10 cellular contexts compared by ENCODE assay signal in the genomic region with DNA sequence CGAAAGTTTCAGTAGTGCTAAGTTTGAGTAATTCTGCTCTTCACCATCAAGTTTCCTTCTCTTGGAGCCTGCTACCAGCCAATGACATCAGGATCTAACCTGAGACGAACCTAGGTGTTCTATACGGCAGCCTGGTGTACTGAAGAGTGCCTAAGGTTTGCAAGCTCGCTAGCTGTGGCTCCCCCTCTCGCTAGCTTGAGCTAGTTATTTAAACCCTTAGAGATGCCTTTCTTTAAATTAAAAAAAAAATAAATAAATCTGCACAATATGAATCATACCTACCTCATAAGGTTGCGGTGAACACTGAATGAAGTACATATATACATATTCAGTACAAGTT. TPM values are rescaled to one million over a fixed set of nuclear protein-coding genes. Genes with fewer than 3 reads are reported as not detected.
DNase-seq lines count a peak whose midpoint lies in the region; ATAC-seq, FAIRE-seq and TF ChIP-seq lines count a peak whose summit lies in the region.
"Had no signal": no experiment of that assay in that cellular context is flagged by ENCODE, and none has a peak within 500 bp of the region (broad histone marks: within the 10 kb centered on the region; RNA-seq: fewer than 3 reads in every experiment).

No MANE protein-coding gene starts in this region.

- H3K79me2 ChIP-seq in GM12878 (ENCODE audit: control insufficient read depth, insufficient read depth, low read length), result no peaks in the 10 kb centered on the region

- H3K27me3 Mint-ChIP-seq in natural killer cell (ENCODE audit: low read depth in 2 of 2), result peaks cover 35 to 54% of the 10 kb centered on the region in 2 donors

- SMC1A ChIA-PET in GM12878 (lab: Charles Lee; ENCODE audit: uncharacterized antibody, unreplicated experiment), result interaction anchor here (1.1 kb wide), 1 partner anchor 19 kb away, joined by 3 read pairs; no protein-coding TSS in a partner anchor

- no peak for TF ChIP-seq EP300 in GM12878 (IDR thresholded peaks at IDR 0.05; ENCODE audit: borderline replicate concordance in 1 of 2, control insufficient read depth in 1 of 2, low read depth in 2 of 2, low read length in 2 of 2)

- RAD21 ChIA-PET in GM12878 (lab: Charles Lee; ENCODE audit: unreplicated experiment), result interaction anchor here (0.6 to 0.8 kb wide), 2 partner anchors 135 to 138 kb away, joined by 3 to 5 read pairs; no protein-coding TSS in a partner anchor

- POLR2A ChIA-PET in HEK293T (lab: Yijun Ruan, JAX) (interaction anchor here (0.5 to 2.7 kb wide), 5 partner anchors 9 to 423 kb away, joined by 3 to 8 read pairs (median 4); no protein-coding TSS in a partner anchor), GM12878 (lab: Charles Lee) (no interaction called here)

- TF ChIP-seq CTCF in GM12878 (IDR thresholded peaks at IDR 0.05 in 2 of 3, conservative IDR thresholded peaks at IDR 0.05 in 1 of 3; ENCODE audit: control insufficient read depth in 2 of 3, extremely low read depth in 1 of 3, insufficient read depth in 1 of 3, low read depth in 3 of 3, low read length in 3 of 3) (no peak), mucosa of descending colon (IDR thresholded peaks at IDR 0.05) (no peak), natural killer cell (IDR thresholded peaks at IDR 0.05) (no peak)

- in situ Hi-C loops in GM12878 (cut with MboI), result no loop called here

- H2AFZ ChIP-seq in GM12878 (ENCODE audit: control insufficient read depth, low read depth, low read length), result no peak overlapping the region

- H3K9me3 Mint-ChIP-seq in natural killer cell, result peaks cover 0 to 2% of the 10 kb centered on the region in 2 donors

- no peak overlapping the region for H3K9ac ChIP-seq in GM12878 (ENCODE audit: control insufficient read depth, insufficient read depth, low read length)
- peak overlapping the region; percentile 93 for H3K9ac ChIP-seq in skeletal muscle satellite cell (ENCODE audit: low read depth, low read length)

- intact Hi-C loops in GM12878 (cut with micrococcal nuclease; ENCODE audit: unreplicated experiment) (no loop called here), mucosa of descending colon (cut with DNase I, micrococcal nuclease) (no loop called here), natural killer cell (cut with micrococcal nuclease) (no loop called here)

- H3K27me3 ChIP-seq in GM12878 (replicated peaks in 1 of 2; ENCODE audit: control insufficient read depth in 2 of 2, insufficient read depth in 2 of 2, low read length in 1 of 2), result peaks cover 4 to 12% of the 10 kb centered on the region in 2 experiments; a peak in 3 of 4 replicates
- no peaks in the 10 kb centered on the region for H3K27me3 ChIP-seq in skeletal muscle satellite cell (ENCODE audit: control insufficient read depth, insufficient read depth, low read length)

- no TSS peak for BruUV-seq in GM12878 (replicated peaks; lab: Mats Ljungman, UMichigan)

- no peak overlapping the region for H3K27ac Mint-ChIP-seq in natural killer cell

- H3K4me1 Mint-ChIP-seq in natural killer cell, result peaks cover 0 to 12% of the 10 kb centered on the region in 2 donors

- no peak for FAIRE-seq in GM12878 (lab: Jason Lieb, UNC)

- H3K4me2 ChIP-seq in GM12878 (ENCODE audit: control insufficient read depth, insufficient read depth) (no peak overlapping the region), skeletal muscle satellite cell (ENCODE audit: low read length) (peak overlapping the region; percentile 86)

- TF ChIP-seq RAD21 in GM12878 (IDR thresholded peaks at IDR 0.05; ENCODE audit: insufficient read depth, low read depth, low read length), result no peak

- DNase-seq in HEK293T (ENCODE audit: extremely low spot score) (peak; percentile 18), GM12878 (ENCODE audit: low read depth, low spot score) (no peak), mucosa of descending colon (no peak), natural killer cell (no peak)
- DNase-seq: NCI-H1417 treated with DMSO at 0.1 percent for 48 hours had no signal

- H3K36me3 ChIP-seq in GM12878 (ENCODE audit: control insufficient read depth in 2 of 2, insufficient read depth in 2 of 2, low read length in 1 of 2), result no peaks in the 10 kb centered on the region
- H3K36me3 ChIP-seq in skeletal muscle satellite cell (ENCODE audit: insufficient read depth, low read length), result peaks cover 20% of the 10 kb centered on the region
- no peaks in the 10 kb centered on the region for H3K36me3 ChIP-seq in mucosa of descending colon (ENCODE audit: low read depth)
- H3K36me3 ChIP-seq: adrenal gland had no signal

- no peaks in the 10 kb centered on the region for H4K20me1 ChIP-seq in GM12878 (ENCODE audit: control insufficient read depth, insufficient read depth)

- no peak overlapping the region for H3K4me3 ChIP-seq in GM12878
- peak overlapping the region; percentile 60 for H3K4me3 ChIP-seq in iPS-11a (ENCODE audit: low read depth, low read length)
- H3K4me3 ChIP-seq in skeletal muscle satellite cell (ENCODE audit: low read length), result peak overlapping the region; percentile 77
- no peak overlapping the region for H3K4me3 ChIP-seq in mucosa of descending colon

- H3K4me1 ChIP-seq in GM12878 (ENCODE audit: control insufficient read depth, insufficient read depth, low read length) (no peaks in the 10 kb centered on the region), skeletal muscle satellite cell (ENCODE audit: control insufficient read depth, insufficient read depth, low read length) (peaks cover 23% of the 10 kb centered on the region), mucosa of descending colon (ENCODE audit: low read depth) (no peaks in the 10 kb centered on the region)

- peak; percentile 31 for ATAC-seq in GM12878
- ATAC-seq in mucosa of descending colon, result no peak
- no peak for ATAC-seq in GM21367 (IDR thresholded peaks at IDR 0.05; ENCODE audit: unreplicated experiment)
- no peak for ATAC-seq in HG03565 (IDR thresholded peaks at IDR 0.05; ENCODE audit: unreplicated experiment)
- no peak for ATAC-seq in natural killer cell

- no peak for TF ChIP-seq POLR2A in GM12878 (IDR thresholded peaks at IDR 0.05; ENCODE audit: low read depth, low read length)

- H3K27ac ChIP-seq in GM12878 (ENCODE audit: control insufficient read depth, insufficient read depth), result no peak overlapping the region

- H3K9me3 ChIP-seq in GM12878 (replicated peaks; ENCODE audit: control insufficient read depth, insufficient read depth, low read length) (no peaks in the 10 kb centered on the region), skeletal muscle satellite cell (replicated peaks; ENCODE audit: low read length) (no peaks in the 10 kb centered on the region), mucosa of descending colon (no peaks in the 10 kb centered on the region)
- H3K9me3 ChIP-seq: adrenal gland had no signal

- H3K4me3 Mint-ChIP-seq in natural killer cell, result no peak overlapping the region

- WGBS in GM12878 (ENCODE audit: insufficient coverage, insufficient replicate concordance, low lambda C conversion rate, missing lambda C conversion rate), result 41% methylated on average over 6 of the region's 6 CpGs

- CTCF ChIA-PET in HEK293T (lab: Yijun Ruan, JAX) (interaction anchor here (0.7 to 1.2 kb wide), 3 partner anchors 10 to 105 kb away, joined by 3 read pairs; no protein-coding TSS in a partner anchor), GM12878 (lab: Yijun Ruan, JAX) (interaction anchor here (1.0 to 1.4 kb wide), 3 partner anchors 8 to 51 kb away, joined by 3 to 5 read pairs (median 3); no protein-coding TSS in a partner anchor)

- H3K36me3 Mint-ChIP-seq in natural killer cell, result peaks cover 10% of the 10 kb centered on the region

TF ChIP-seq in HEK293T, 16 proteins besides CTCF, POLR2A, EP300 and RAD21:
- TF ChIP-seq FOXK2 (IDR thresholded peaks at IDR 0.05), result no peak

TF ChIP-seq in GM12878, 131 proteins besides CTCF, POLR2A, EP300 and RAD21 (continues in another document):
- TF ChIP-seq NFIC (IDR thresholded peaks at IDR 0.05; ENCODE audit: low read depth, low read length), result no peak
- TF ChIP-seq EED (IDR thresholded peaks at IDR 0.05; ENCODE audit: low read depth), result no peak
- no peak for TF ChIP-seq MYC (IDR thresholded peaks at IDR 0.05; ENCODE audit: insufficient read depth, insufficient read length, insufficient replicate concordance, low read length, severe bottlenecking)

RNA-seq across cellular contexts. Expression of a gene that starts 1.4 kb away (rescaled TPM):
- total RNA-seq in GM12878 (2013; cell fraction: nucleolus; rRNA removed), result 0.15 TPM in 1 of 2 replicates, not detected in the other
- total RNA-seq in GM12878 (2014; rRNA removed) (0.11 and 0.73 TPM in 2 replicates), GM12878 (2014; rRNA removed; fragmentation: Illumina TruSeq; extraction: Trizol) (0.14 TPM in 1 of 2 replicates, not detected in the other), GM12878 (2021) (0.10 and 0.13 TPM in 2 replicates), mucosa of descending colon (1 to 10 TPM in 2 of 3 donors, under 1 TPM in 1; 0.75 to 7.6 (median 3.8) TPM), natural killer cell (under 1 TPM in 2 of 3 donors, not detected in 1; 0.12 to 0.23 TPM)
- not detected for polyA plus RNA-seq in GM12878 (2011; ENCODE audit: low read depth)
- polyA plus RNA-seq in GM12878 (2011; rRNA removed) (not detected in 2 replicates), GM12878 (2014; fragmentation: Illumina TruSeq; extraction: Trizol) (0.05 and 0.09 TPM in 2 replicates), GM12878 (2014; fragmentation: Nextera tagmentation; extraction: Ambion mirVana) (not detected), GM12878 (2014; rRNA removed) (0.01 TPM in 1 of 2 replicates, not detected in the other), GM12878 (2016; fragmentation: Nextera tagmentation; extraction: Ambion mirVana) (under 1 TPM; 0.04 to 0.19 TPM)
- 0.01 and 0.03 TPM in 2 replicates for polyA plus RNA-seq in GM12878 (2011; cell fraction: cytosol; rRNA removed)
- polyA plus RNA-seq in GM12878 (2011; cell fraction: nucleus; rRNA removed), result 0.03 TPM in 1 of 2 replicates, not detected in the other
- polyA plus RNA-seq in GM12878 (2012), result not detected in 2 replicates
- polyA minus RNA-seq in GM12878 (2011; rRNA and poly(A)+ RNA removed), result 0.05 TPM in 1 of 2 replicates, not detected in the other
- polyA minus RNA-seq in GM12878 (2011; cell fraction: cytosol; rRNA and poly(A)+ RNA removed), result not detected in 2 replicates
- polyA minus RNA-seq in GM12878 (2011; cell fraction: nucleus; rRNA and poly(A)+ RNA removed), result 0.19 and 0.24 TPM in 2 replicates
- 31.7 and 46.6 TPM in 2 replicates for total RNA-seq in skeletal muscle satellite cell (2012; rRNA removed)

Comparison
In these comparisons a context has a peak if more than half of its experiments do, and no peak if none do; other contexts are left out.
1. H3K4me3 ChIP-seq: peak in iPS-11a (single experiment) and skeletal muscle satellite cell (single experiment); none in GM12878 (single experiment) and mucosa of descending colon (single experiment).